ENCODE assay signal across 8 cellular contexts in the genomic region with DNA sequence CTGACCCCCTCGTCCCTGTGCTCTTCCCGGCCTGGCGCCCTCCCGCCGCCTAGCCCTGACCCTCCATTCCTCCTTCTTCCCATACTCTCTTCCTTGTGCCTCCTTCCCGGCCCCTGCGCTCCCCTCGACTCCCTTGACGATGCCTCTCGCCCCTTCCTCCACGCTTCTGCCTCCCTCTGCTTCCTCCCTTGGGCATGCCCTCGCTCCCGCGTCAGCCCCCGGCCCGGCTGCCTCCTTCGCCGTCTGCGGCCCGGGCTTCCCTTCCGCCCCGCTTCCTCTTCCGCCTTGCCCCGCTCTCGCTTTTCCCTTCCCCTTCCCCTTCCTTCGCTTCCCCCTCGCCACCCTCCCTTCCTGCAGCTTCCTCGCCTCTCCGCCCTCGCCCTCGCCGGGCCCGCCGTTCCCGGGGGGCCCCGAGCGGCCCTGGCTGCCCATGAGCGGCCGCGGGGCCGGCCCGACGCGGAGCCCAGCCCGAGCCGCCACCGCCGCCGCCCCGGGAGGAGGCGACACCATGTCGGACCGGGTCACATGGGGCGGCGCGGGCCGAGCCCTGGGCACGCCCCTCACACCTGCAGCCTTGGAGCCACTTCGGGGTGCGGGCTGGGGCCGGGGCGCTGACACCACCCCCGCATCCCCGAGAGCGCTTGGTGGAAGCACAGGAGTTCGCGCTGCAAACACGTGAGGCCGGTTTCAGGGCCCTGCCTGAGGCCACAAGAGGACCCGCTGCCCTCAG. TPM values are rescaled to one million over a fixed set of nuclear protein-coding genes. Genes with fewer than 3 reads are reported as not detected.
DNase-seq lines count a peak whose midpoint lies in the region; ATAC-seq and TF ChIP-seq lines count a peak whose summit lies in the region.

A gene with protein sequence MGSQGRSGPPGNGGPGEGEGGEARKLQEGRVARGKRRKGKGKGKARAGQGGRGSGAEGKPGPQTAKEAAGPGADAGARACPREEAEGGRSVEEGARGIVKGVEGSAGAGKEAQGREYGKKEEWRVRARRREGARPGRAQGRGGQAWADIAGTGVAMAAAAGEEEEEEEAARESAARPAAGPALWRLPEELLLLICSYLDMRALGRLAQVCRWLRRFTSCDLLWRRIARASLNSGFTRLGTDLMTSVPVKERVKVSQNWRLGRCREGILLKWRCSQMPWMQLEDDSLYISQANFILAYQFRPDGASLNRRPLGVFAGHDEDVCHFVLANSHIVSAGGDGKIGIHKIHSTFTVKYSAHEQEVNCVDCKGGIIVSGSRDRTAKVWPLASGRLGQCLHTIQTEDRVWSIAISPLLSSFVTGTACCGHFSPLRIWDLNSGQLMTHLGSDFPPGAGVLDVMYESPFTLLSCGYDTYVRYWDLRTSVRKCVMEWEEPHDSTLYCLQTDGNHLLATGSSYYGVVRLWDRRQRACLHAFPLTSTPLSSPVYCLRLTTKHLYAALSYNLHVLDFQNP (minus strand): TSS at position 497 of the 730 bp plus-strand sequence. CDS start 65 bp downstream, at position 432.

- TF ChIP-seq CTCF in PC-3 (conservative IDR thresholded peaks at IDR 0.05; ENCODE audit: low read depth, low read length) (no peak), fibroblast of lung (conservative IDR thresholded peaks at IDR 0.05 in 1 of 2, IDR thresholded peaks at IDR 0.05 in 1 of 2; ENCODE audit: low read depth in 1 of 2, low read length in 2 of 2) (no peak), natural killer cell (IDR thresholded peaks at IDR 0.05) (no peak)

- H3K27ac ChIP-seq in PC-3 (ENCODE audit: low read length) (peak within 1 kb of the TSS; percentile 80), fibroblast of lung (ENCODE audit: insufficient read depth, low read length) (peak within 1 kb of the TSS; percentile 98)

- in situ Hi-C loops in ACHN (cut with HindIII; ENCODE audit: low pct_ligation_motif_present, low pct_unique_long_range_greater_than_20kb, low sequenced_read_pairs): no loop called here

- DNase-seq in ACHN: peak; percentile 47
- DNase-seq in PC-3: peak; percentile 32
- DNase-seq in activated T-helper 1 cell treated with Interleukin-2 at 50 U/mL for 16 hours (ENCODE audit: low read depth): peak; percentile 60
- DNase-seq in fibroblast of lung (ENCODE audit: low read depth in 2 of 2): peak; percentile 39 to 48
- peak; percentile 64 for DNase-seq in natural killer cell
- DNase-seq in stimulated activated naive CD4-positive, alpha-beta T cell (lab: John Stamatoyannopoulos, UW): peak; percentile 51 to 85 (median 67)

- CTCF ChIA-PET in PC-3 (lab: Charles Lee): no interaction called here

- no peaks in the 10 kb centered on the region for H3F3A ChIP-seq in PC-3 (ENCODE audit: low read length, unreplicated experiment)

- peak; percentile 70 for ATAC-seq in GM18867 (IDR thresholded peaks at IDR 0.05; ENCODE audit: unreplicated experiment)
- peak; percentile 52 for ATAC-seq in HG03095 (IDR thresholded peaks at IDR 0.05; ENCODE audit: unreplicated experiment)
- ATAC-seq in PC-3: peak; percentile 74
- ATAC-seq in natural killer cell: peak; percentile 69 to 80 (median 77)

- H3K27me3 ChIP-seq in PC-3 (ENCODE audit: low read length) (no peaks in the 10 kb centered on the region), fibroblast of lung (ENCODE audit: control insufficient read depth, insufficient read depth, low read length) (no peaks in the 10 kb centered on the region)

- H3K79me2 ChIP-seq in PC-3 (ENCODE audit: low read length) (peaks cover 65% of the 10 kb centered on the region), fibroblast of lung (ENCODE audit: control insufficient read depth, insufficient read depth, low read length) (peaks cover 37% of the 10 kb centered on the region)

- peaks cover 16% of the 10 kb centered on the region for H3K4me1 ChIP-seq in PC-3 (ENCODE audit: insufficient read depth, low read length)
- peaks cover 4% of the 10 kb centered on the region for H3K4me1 ChIP-seq in fibroblast of lung (ENCODE audit: control insufficient read depth, extremely low read depth, insufficient read depth, low read length)

- POLR2A ChIA-PET in PC-3 (lab: Charles Lee; ENCODE audit: unreplicated experiment): no interaction called here

- no TSS peak for BruUV-seq in PC-3 (replicated peaks; lab: Mats Ljungman, UMichigan)

- peak within 1 kb of the TSS; percentile 79 for H3K4me2 ChIP-seq in PC-3 (ENCODE audit: low read length)
- peak within 1 kb of the TSS; percentile 77 for H3K4me2 ChIP-seq in fibroblast of lung (ENCODE audit: extremely low read depth, insufficient read depth, low read length)

- peak within 1 kb of the TSS; percentile 95 to 99 for H3K27ac Mint-ChIP-seq in natural killer cell

- intact Hi-C loops in PC-3 (cut with micrococcal nuclease) (no loop called here), natural killer cell (cut with micrococcal nuclease) (no loop called here)

- no peaks in the 10 kb centered on the region for H3K36me3 ChIP-seq in PC-3 (ENCODE audit: low read depth, low read length)
- H3K36me3 ChIP-seq in fibroblast of lung (ENCODE audit: control insufficient read depth, insufficient read depth, low read length): no peaks in the 10 kb centered on the region

- no peaks in the 10 kb centered on the region for H3K27me3 Mint-ChIP-seq in natural killer cell (ENCODE audit: low read depth in 2 of 2)

- peak within 1 kb of the TSS; percentile 94 for H3K4me3 Mint-ChIP-seq in natural killer cell

- H3K36me3 Mint-ChIP-seq in natural killer cell: no peaks in the 10 kb centered on the region

- H3K9ac ChIP-seq in PC-3 (ENCODE audit: low read length): peak within 1 kb of the TSS; percentile 99
- H3K9ac ChIP-seq in fibroblast of lung (ENCODE audit: insufficient read depth, low read length): peak within 1 kb of the TSS; percentile 97

- H3K9me3 ChIP-seq in PC-3 (ENCODE audit: low read length) (no peaks in the 10 kb centered on the region), fibroblast of lung (ENCODE audit: control insufficient read depth, insufficient read depth, low read depth, low read length) (no peaks in the 10 kb centered on the region)

- H3K4me3 ChIP-seq in PC-3 (ENCODE audit: low read length): peak within 1 kb of the TSS; percentile 93
- H3K4me3 ChIP-seq in fibroblast of lung (replicated peaks in 1 of 4; ENCODE audit: control extremely low read depth in 1 of 4, insufficient read depth in 1 of 4, low read depth in 3 of 4, low read length in 4 of 4): peak within 1 kb of the TSS; percentile 82 to 95 (median 88)

- H3K9me2 ChIP-seq in PC-3 (replicated peaks; ENCODE audit: low read length): no peaks in the 10 kb centered on the region

- no peaks in the 10 kb centered on the region for H3K9me3 Mint-ChIP-seq in natural killer cell

- peak within 1 kb of the TSS; percentile 80 for H2AFZ ChIP-seq in PC-3 (ENCODE audit: low read length)
- H2AFZ ChIP-seq in fibroblast of lung (ENCODE audit: low read length): peak within 1 kb of the TSS; percentile 94

- H4K20me1 ChIP-seq in PC-3 (ENCODE audit: low read length) (no peaks in the 10 kb centered on the region), fibroblast of lung (ENCODE audit: control insufficient read depth, extremely low read depth, insufficient read depth, low read length) (no peaks in the 10 kb centered on the region)

- H3K4me1 Mint-ChIP-seq in natural killer cell: peaks cover 34 to 39% of the 10 kb centered on the region in 2 donors

RNA-seq across cellular contexts. Expression of the gene that starts here (rescaled TPM):
- total RNA-seq in PC-3 (2014; rRNA removed) (17.7 and 18.8 TPM in 2 replicates), fibroblast of lung (52.9 and 60.8 TPM in 2 replicates), natural killer cell (100 to 1,000 TPM in 1 of 3 donors, 10 to 100 TPM in 2; 85.9 to 106 (median 91.9) TPM)
- polyA plus RNA-seq in fibroblast of lung: 32.7 and 37.1 TPM in 2 replicates
- polyA plus RNA-seq in fibroblast of lung (2012): 25.2 and 26.0 TPM in 2 replicates
- 41.7 and 96.3 TPM in 2 replicates for polyA minus RNA-seq in fibroblast of lung (ENCODE audit: low replicate concordance)

Comparison
In these comparisons a context has a peak if more than half of its experiments do, and no peak if none do; other contexts are left out.
1. Peak in every context shown above with its lines: DNase-seq, ATAC-seq, H3K4me3 ChIP-seq and H3K27ac ChIP-seq.